Comparison of ENCODE assay signal across 14 cellular contexts in genomic region chr3:114408763-114409162, GRCh38.
DNase-seq lines count a peak whose midpoint lies in the region; ATAC-seq and TF ChIP-seq lines count a peak whose summit lies in the region.
"Had no signal": no experiment of that assay in that cellular context is flagged by ENCODE, and none has a peak within 500 bp of the region (broad histone marks: within the 10 kb centered on the region; RNA-seq: fewer than 3 reads in every experiment).

No MANE protein-coding gene starts in this region.

- peak; percentile 64 for DNase-seq in ELF-1 (ENCODE audit: low read depth, low spot score)
- DNase-seq in NCI-H2081 treated with DMSO at 0.1 percent for 48 hours (lab: John Stamatoyannopoulos, UW): peak; percentile 32
- DNase-seq in naive B cell: no peak
- no peak for DNase-seq in chondrocyte (ENCODE audit: low spot score)
- DNase-seq: activated CD4-positive, alpha-beta T cell treated with anti-CD3 and anti-CD28 coated beads for 36 hours; activated effector memory CD4-positive, alpha-beta T cell treated with Interleukin-2 at 50 U/mL for 16 hours; foreskin melanocyte; stimulated activated CD8-positive, alpha-beta memory T cell treated with anti-CD3 and anti-CD28 coated beads, Interleukin-4, amount 100 ng/mL, for 48 hours had no signal

- ATAC-seq in naive B cell (ENCODE audit: low read depth in 2 of 2) (peak in 1 of 2 donors; percentile 7), HG03108 (IDR thresholded peaks at IDR 0.05; ENCODE audit: unreplicated experiment) (no peak), HG03280 (IDR thresholded peaks at IDR 0.05; ENCODE audit: unreplicated experiment) (no peak), HG02852 (IDR thresholded peaks at IDR 0.05; ENCODE audit: unreplicated experiment) (no peak)
- ATAC-seq: activated CD4-positive, alpha-beta T cell treated with anti-CD3 and anti-CD28 coated beads for 36 hours had no signal

- H3K27ac ChIP-seq in cingulate gyrus (ENCODE audit: low read depth, low read length): peak overlapping the region; percentile 4
- H3K27ac ChIP-seq: BLaER1, KMS-11 had no signal

- H3K4me3 Mint-ChIP-seq in naive B cell: no peak overlapping the region
- H3K4me3 Mint-ChIP-seq in chondrocyte (ENCODE audit: unreplicated experiment): no peak overlapping the region
- H3K4me3 Mint-ChIP-seq: activated CD4-positive, alpha-beta T cell treated with anti-CD3 and anti-CD28 coated beads for 36 hours had no signal

- H3K27ac Mint-ChIP-seq in naive B cell (peak overlapping the region in 4 of 6 donors; percentile 48 to 91 (median 67)), chondrocyte (ENCODE audit: unreplicated experiment) (no peak overlapping the region)
- H3K27ac Mint-ChIP-seq: activated CD4-positive, alpha-beta T cell treated with anti-CD3 and anti-CD28 coated beads for 36 hours had no signal

- H3K4me1 Mint-ChIP-seq in naive B cell (peaks cover 20 to 36% (median 34%) of the 10 kb centered on the region in 3 donors), chondrocyte (ENCODE audit: low read depth) (peaks cover 41% of the 10 kb centered on the region)

- H3K27me3 Mint-ChIP-seq in naive B cell: no peaks in the 10 kb centered on the region
- H3K27me3 Mint-ChIP-seq in chondrocyte (ENCODE audit: low read depth): no peaks in the 10 kb centered on the region
- H3K27me3 Mint-ChIP-seq: activated CD4-positive, alpha-beta T cell treated with anti-CD3 and anti-CD28 coated beads for 36 hours had no signal

- H3K36me3 Mint-ChIP-seq in naive B cell (no peaks in the 10 kb centered on the region), chondrocyte (ENCODE audit: low read depth) (no peaks in the 10 kb centered on the region)

- no peak for TF ChIP-seq CTCF in chondrocyte (IDR thresholded peaks at IDR 0.05)

- no peaks in the 10 kb centered on the region for H3K9me3 Mint-ChIP-seq in naive B cell
- H3K9me3 Mint-ChIP-seq in chondrocyte (ENCODE audit: low read depth): no peaks in the 10 kb centered on the region

Comparison
In these comparisons a context has a peak if more than half of its experiments do, and no peak if none do; other contexts are left out.
1. DNase-seq: peak in ELF-1 (single experiment) and NCI-H2081 treated with DMSO at 0.1 percent for 48 hours (single experiment); none in naive B cell (single experiment) and chondrocyte (single experiment).